ENCODE assay signal across 8 cellular contexts in the genomic region with DNA sequence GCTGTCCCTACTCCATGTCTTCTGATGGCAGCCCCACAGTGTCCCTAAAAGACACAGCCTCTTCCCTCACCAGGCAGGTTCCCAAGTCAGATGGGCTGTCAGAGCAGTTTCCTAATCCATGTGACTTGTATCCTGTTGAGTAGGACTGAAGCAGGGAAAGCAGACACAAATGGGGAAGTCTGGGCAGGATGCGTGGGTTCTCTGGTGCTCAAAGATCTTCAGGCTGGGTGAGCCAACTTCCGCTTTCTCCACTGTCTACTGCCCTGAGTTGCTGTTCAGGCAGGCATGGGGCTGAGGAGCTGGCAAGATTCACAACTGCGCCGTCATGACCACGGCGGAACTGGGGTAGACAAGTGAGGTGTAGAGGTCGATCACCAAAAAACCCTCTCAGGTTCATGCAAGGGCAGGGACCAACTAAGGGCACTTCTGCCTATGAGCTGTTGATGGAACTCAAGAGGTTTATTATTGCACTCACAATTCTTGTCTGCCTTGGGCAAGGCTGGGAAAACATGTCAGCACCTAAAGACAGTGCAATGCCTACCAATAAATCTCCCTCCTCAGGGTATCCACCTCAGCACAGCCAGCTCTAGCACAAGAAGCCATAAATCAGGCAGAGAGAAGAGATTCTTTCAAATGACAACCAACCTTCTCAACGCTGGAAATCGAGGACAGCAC.
DNase-seq lines count a peak whose midpoint lies in the region; TF ChIP-seq lines count a peak whose summit lies in the region.

No MANE protein-coding gene starts in this region.

- no peaks in the 10 kb centered on the region for H3F3A ChIP-seq in neural progenitor cell (ENCODE audit: low read depth)

- H3K9me3 ChIP-seq in neural progenitor cell (ENCODE audit: low read depth) (no peaks in the 10 kb centered on the region), A673 (ENCODE audit: low read depth, low read length, poor library complexity, severe bottlenecking) (no peaks in the 10 kb centered on the region)

- peaks cover 13% of the 10 kb centered on the region for H3K79me2 ChIP-seq in neural progenitor cell (ENCODE audit: low read depth)

- intact Hi-C loops in activated CD4-positive, alpha-beta memory T cell treated with anti-CD3 and anti-CD28 coated beads for 36 hours (cut with micrococcal nuclease): loop anchor here (1.0 kb wide), 1 partner anchor 11 kb away; no protein-coding TSS in a partner anchor
- intact Hi-C loops in A673 (cut with micrococcal nuclease; ENCODE audit: unreplicated experiment): no loop called here

- CTCF ChIA-PET in activated CD4-positive, alpha-beta memory T cell treated with anti-CD3 and anti-CD28 coated beads for 36 hours (lab: Charles Lee): interaction anchor here (2.1 kb wide), 1 partner anchor 72 kb away, joined by 6 read pairs; no protein-coding TSS in a partner anchor
- CTCF ChIA-PET in A673 (lab: Charles Lee): no interaction called here

- peak overlapping the region; percentile 65 for H3K27ac ChIP-seq in HL-60 (replicated peaks)
- no peak overlapping the region for H3K27ac ChIP-seq in neural progenitor cell
- H3K27ac ChIP-seq in A673 (ENCODE audit: low read depth, low read length, poor library complexity, severe bottlenecking): no peak overlapping the region

- H3K27me3 ChIP-seq in HL-60 (ENCODE audit: insufficient read depth, poor library complexity, severe bottlenecking): no peaks in the 10 kb centered on the region
- H3K27me3 ChIP-seq in neural progenitor cell: no peaks in the 10 kb centered on the region
- H3K27me3 ChIP-seq in A673 (replicated peaks; ENCODE audit: insufficient read depth, low read depth, low read length, poor library complexity): no peaks in the 10 kb centered on the region

- H3K9me3 Mint-ChIP-seq in activated CD4-positive, alpha-beta memory T cell treated with anti-CD3 and anti-CD28 coated beads for 36 hours: no peaks in the 10 kb centered on the region
- no peaks in the 10 kb centered on the region for H3K9me3 Mint-ChIP-seq in neural progenitor cell

- BruUV-seq in A673 (replicated peaks; lab: Mats Ljungman, UMichigan): no TSS peak

- no peak overlapping the region for H3K9ac ChIP-seq in neural progenitor cell

- no peak for TF ChIP-seq CTCF in HL-60 (IDR thresholded peaks at IDR 0.05; ENCODE audit: insufficient read depth, low read length)
- no peak for TF ChIP-seq CTCF in epithelial cell of esophagus (IDR thresholded peaks at IDR 0.05; ENCODE audit: insufficient read depth, low read depth, low read length, missing control alignments)
- no peak for TF ChIP-seq CTCF in neural progenitor cell (IDR thresholded peaks at IDR 0.05)
- no peak for TF ChIP-seq CTCF in A673 (conservative IDR thresholded peaks at IDR 0.05; ENCODE audit: low read depth, low read length)

- H3K4me1 ChIP-seq in neural progenitor cell (peaks cover 7% of the 10 kb centered on the region), A673 (ENCODE audit: insufficient read depth, low read length, poor library complexity, severe bottlenecking) (peaks cover 13% of the 10 kb centered on the region)

- peak overlapping the region; percentile 91 for H3K27ac Mint-ChIP-seq in activated CD4-positive, alpha-beta memory T cell treated with anti-CD3 and anti-CD28 coated beads for 36 hours
- no peak overlapping the region for H3K27ac Mint-ChIP-seq in neural progenitor cell

- H3K36me3 Mint-ChIP-seq in activated CD4-positive, alpha-beta memory T cell treated with anti-CD3 and anti-CD28 coated beads for 36 hours: peaks cover 7% of the 10 kb centered on the region
- H3K36me3 Mint-ChIP-seq in neural progenitor cell: peaks cover 2% of the 10 kb centered on the region

- H3K4me3 ChIP-seq in HL-60 (replicated peaks; ENCODE audit: insufficient read depth, low read length) (no peak overlapping the region), epithelial cell of esophagus (ENCODE audit: low read length) (no peak overlapping the region), neural progenitor cell (no peak overlapping the region), A673 (ENCODE audit: low read depth, low read length, poor library complexity, severe bottlenecking) (no peak overlapping the region)

- no peaks in the 10 kb centered on the region for H3K27me3 Mint-ChIP-seq in activated CD4-positive, alpha-beta memory T cell treated with anti-CD3 and anti-CD28 coated beads for 36 hours
- peaks cover 2% of the 10 kb centered on the region for H3K27me3 Mint-ChIP-seq in neural progenitor cell (ENCODE audit: insufficient read depth, low read depth)

- H3K36me3 ChIP-seq in neural progenitor cell (no peaks in the 10 kb centered on the region), A673 (ENCODE audit: insufficient read depth, low read length, poor library complexity, severe bottlenecking) (no peaks in the 10 kb centered on the region)

- H3K4me2 ChIP-seq in neural progenitor cell: no peak overlapping the region

- POLR2A ChIA-PET in activated CD4-positive, alpha-beta memory T cell treated with anti-CD3 and anti-CD28 coated beads for 36 hours (lab: Charles Lee): interaction anchor here (0.7 to 4.1 kb wide), 8 partner anchors 12 to 75 kb away, joined by 3 to 24 read pairs (median 3); no protein-coding TSS in a partner anchor
- POLR2A ChIA-PET in A673 (lab: Charles Lee; ENCODE audit: low non-redundant PET): no interaction called here

- peak overlapping the region; percentile 58 for H3K4me3 Mint-ChIP-seq in activated CD4-positive, alpha-beta memory T cell treated with anti-CD3 and anti-CD28 coated beads for 36 hours
- no peak overlapping the region for H3K4me3 Mint-ChIP-seq in neural progenitor cell

- peaks cover 51% of the 10 kb centered on the region for H4K20me1 ChIP-seq in neural progenitor cell (ENCODE audit: low read depth)

- H3K4me1 Mint-ChIP-seq in activated CD4-positive, alpha-beta memory T cell treated with anti-CD3 and anti-CD28 coated beads for 36 hours (ENCODE audit: low read depth): peaks cover 86% of the 10 kb centered on the region
- H3K4me1 Mint-ChIP-seq in neural progenitor cell: peaks cover 12% of the 10 kb centered on the region

- peak; percentile 11 for DNase-seq in NCI-H1694 treated with DMSO at 0.1 percent for 48 hours (lab: John Stamatoyannopoulos, UW)
- no peak for DNase-seq in NCI-H1694 (lab: John Stamatoyannopoulos, UW)
- peak; percentile 99 for DNase-seq in HL-60 (ENCODE audit: low read depth in 1 of 2, low spot score in 1 of 2)
- peak; percentile 84 for DNase-seq in activated CD4-positive, alpha-beta memory T cell treated with anti-CD3 and anti-CD28 coated beads for 36 hours
- peak; percentile 87 for DNase-seq in epithelial cell of esophagus (ENCODE audit: low read depth)
- DNase-seq in pons (ENCODE audit: low spot score): peak; percentile 92
- DNase-seq in neural progenitor cell (ENCODE audit: low spot score): no peak
- no peak for DNase-seq in A673 (ENCODE audit: low spot score)

- H2AFZ ChIP-seq in neural progenitor cell (replicated peaks): no peak overlapping the region

Comparison
In these comparisons a context has a peak if more than half of its experiments do, and no peak if none do; other contexts are left out.
1. DNase-seq: peak in NCI-H1694 treated with DMSO at 0.1 percent for 48 hours (single experiment), HL-60 (2 of 2), activated CD4-positive, alpha-beta memory T cell treated with anti-CD3 and anti-CD28 coated beads for 36 hours (single experiment), epithelial cell of esophagus (single experiment) and pons (single experiment); none in NCI-H1694 (single experiment), neural progenitor cell (single experiment) and A673 (single experiment).